ENCODE assay signal across 28 cellular contexts in genomic region chr4:23429497-23429896, GRCh38.
"Had no signal": no experiment of that assay in that cellular context is flagged by ENCODE, and none has a peak within 500 bp of the region (broad histone marks: within the 10 kb centered on the region; RNA-seq: fewer than 3 reads in every experiment).

No MANE protein-coding gene starts in this region.

- H3K27me3 ChIP-seq: colonic mucosa, dorsolateral prefrontal cortex, esophagus muscularis mucosa, esophagus squamous epithelium, foreskin keratinocyte, gastrocnemius medialis, gastroesophageal sphincter, heart left ventricle, heart right ventricle had no signal

- DNase-seq: colonic mucosa; cortex of kidney; dermis blood vessel endothelial cell; dorsolateral prefrontal cortex; effector CD4-positive, alpha-beta T cell; effector CD8-positive, alpha-beta T cell; effector memory CD4-positive, alpha-beta T cell; effector memory CD8-positive, alpha-beta T cell; endodermal cell; erythroblast; esophagus squamous epithelium; foreskin fibroblast; foreskin keratinocyte; foreskin melanocyte; gastrocnemius medialis; glutamatergic neuron; head of caudate nucleus; heart left ventricle; heart right ventricle had no signal

- H3K4me1 ChIP-seq: colonic mucosa, esophagus muscularis mucosa, esophagus squamous epithelium, foreskin keratinocyte, gastroesophageal sphincter, heart left ventricle, heart right ventricle had no signal

- H3K27ac ChIP-seq: colonic mucosa, coronary artery, dorsolateral prefrontal cortex, epithelial cell of prostate, esophagus muscularis mucosa, esophagus squamous epithelium, foreskin keratinocyte, gastrocnemius medialis, gastroesophageal sphincter, heart left ventricle, heart right ventricle had no signal

- H3K36me3 ChIP-seq: colonic mucosa, esophagus muscularis mucosa, esophagus squamous epithelium, gastrocnemius medialis, gastroesophageal sphincter, heart left ventricle, heart right ventricle had no signal

- H3K9me3 ChIP-seq: colonic mucosa, esophagus muscularis mucosa, esophagus squamous epithelium, gastrocnemius medialis, gastroesophageal sphincter, heart left ventricle, heart right ventricle had no signal

- FAIRE-seq: colon, endometrium, endothelial cell of umbilical vein, frontal cortex had no signal

- ATAC-seq: effector memory CD8-positive, alpha-beta T cell; esophagus mucosa; foreskin keratinocyte; gastrocnemius medialis; gastroesophageal sphincter; heart left ventricle; heart right ventricle had no signal

- H3K4me3 ChIP-seq: colonic mucosa, coronary artery, dorsolateral prefrontal cortex, esophagus muscularis mucosa, esophagus squamous epithelium, gastrocnemius medialis, gastroesophageal sphincter, heart left ventricle, heart right ventricle had no signal
